Comparison of ENCODE assay signal across 8 cellular contexts in genomic region chr10:86520871-86521619, GRCh38. TPM values are rescaled to one million over a fixed set of nuclear protein-coding genes. Genes with fewer than 3 reads are reported as not detected.
DNase-seq lines count a peak whose midpoint lies in the region; ATAC-seq and TF ChIP-seq lines count a peak whose summit lies in the region.

No MANE protein-coding gene starts in this region.

- H3K27me3 Mint-ChIP-seq in activated T-helper 1 cell treated with anti-CD3 and anti-CD28 coated beads, Interleukin-12 subunit alpha, Interleukin-12 subunit beta, Interleukin-2, Interleukin-4 antibody, amounts not matched to agents 30 ng/mL and 10 ng/mL and 1 ng/mL, durations not matched to agents 14 hours and 24 hours and 36 hours (ENCODE audit: insufficient read depth): no peaks in the 10 kb centered on the region
- no peaks in the 10 kb centered on the region for H3K27me3 Mint-ChIP-seq in nephron progenitor cell (ENCODE audit: low read depth, poor library complexity)

- intact Hi-C loops in activated T-helper 1 cell treated with anti-CD3 and anti-CD28 coated beads, Interleukin-12 subunit alpha, Interleukin-12 subunit beta, Interleukin-2, Interleukin-4 antibody, amounts not matched to agents 30 ng/mL and 10 ng/mL and 1 ng/mL, durations not matched to agents 14 hours and 24 hours and 36 hours (cut with micrococcal nuclease): loop anchor here (1.0 to 2.0 kb wide), 4 partner anchors 16 to 236 kb away; partner anchors contain the start of gene BMPR1A

- H3K27ac ChIP-seq in upper lobe of left lung: peak overlapping the region; percentile 98 to 99 (median 98)

- peak overlapping the region; percentile 99 for H3K4me3 Mint-ChIP-seq in activated T-helper 1 cell treated with anti-CD3 and anti-CD28 coated beads, Interleukin-12 subunit alpha, Interleukin-12 subunit beta, Interleukin-2, Interleukin-4 antibody, amounts not matched to agents 30 ng/mL and 10 ng/mL and 1 ng/mL, durations not matched to agents 14 hours and 24 hours and 36 hours
- peak overlapping the region; percentile 98 for H3K4me3 Mint-ChIP-seq in nephron progenitor cell

- H3K4me3 ChIP-seq in fibroblast of mammary gland (ENCODE audit: control insufficient read depth, low read depth, low read length): peak overlapping the region; percentile 88
- H3K4me3 ChIP-seq in upper lobe of left lung: peak overlapping the region; percentile 77 to 99 (median 94)

- TF ChIP-seq CTCF in fibroblast of mammary gland (conservative IDR thresholded peaks at IDR 0.05; ENCODE audit: control insufficient read depth, insufficient read depth, low read depth, low read length) (no peak), nephron progenitor cell (IDR thresholded peaks at IDR 0.05) (no peak), upper lobe of left lung (IDR thresholded peaks at IDR 0.05) (no peak)

- WGBS in upper lobe of left lung, 2 donors: 1% methylated on average over 35 to 48 of the region's 64 CpGs

- no peaks in the 10 kb centered on the region for H3K27me3 ChIP-seq in upper lobe of left lung

- peak; percentile 29 for ATAC-seq in HG02759 (IDR thresholded peaks at IDR 0.05; ENCODE audit: unreplicated experiment)
- ATAC-seq in upper lobe of left lung (ENCODE audit: low FRiP score in 2 of 2): peak; percentile 61 to 82

- peaks cover 0 to 18% (median 1%) of the 10 kb centered on the region in 4 donors for H3K36me3 ChIP-seq in upper lobe of left lung

- peaks cover 77% of the 10 kb centered on the region for H3K4me1 Mint-ChIP-seq in activated T-helper 1 cell treated with anti-CD3 and anti-CD28 coated beads, Interleukin-12 subunit alpha, Interleukin-12 subunit beta, Interleukin-2, Interleukin-4 antibody, amounts not matched to agents 30 ng/mL and 10 ng/mL and 1 ng/mL, durations not matched to agents 14 hours and 24 hours and 36 hours (ENCODE audit: low read depth)
- H3K4me1 Mint-ChIP-seq in nephron progenitor cell: peaks cover 55% of the 10 kb centered on the region

- DNase-seq in NOMO-1 treated with DMSO at 0.1 percent for 48 hours (lab: John Stamatoyannopoulos, UW; ENCODE audit: unreplicated experiment): peak; percentile 11
- no peak for DNase-seq in NOMO-1 treated with dmso at 0.1 percent for 144 hours (lab: John Stamatoyannopoulos, UW; ENCODE audit: unreplicated experiment)
- DNase-seq in NCI-H69 (lab: John Stamatoyannopoulos, UW): peak; percentile 62
- DNase-seq in activated T-helper 1 cell treated with anti-CD3 and anti-CD28 coated beads, Interleukin-12 subunit alpha, Interleukin-12 subunit beta, Interleukin-2, Interleukin-4 antibody, amounts not matched to agents 30 ng/mL and 10 ng/mL and 1 ng/mL, durations not matched to agents 14 hours and 24 hours and 36 hours (ENCODE audit: low spot score): peak; percentile 50
- peak; percentile 54 for DNase-seq in fibroblast of mammary gland (ENCODE audit: low read depth)
- DNase-seq in nephron progenitor cell: peak; percentile 55
- peak; percentile 75 to 84 for DNase-seq in upper lobe of left lung

- H3K36me3 Mint-ChIP-seq in activated T-helper 1 cell treated with anti-CD3 and anti-CD28 coated beads, Interleukin-12 subunit alpha, Interleukin-12 subunit beta, Interleukin-2, Interleukin-4 antibody, amounts not matched to agents 30 ng/mL and 10 ng/mL and 1 ng/mL, durations not matched to agents 14 hours and 24 hours and 36 hours (ENCODE audit: low read depth): peaks cover 31% of the 10 kb centered on the region
- H3K36me3 Mint-ChIP-seq in nephron progenitor cell (ENCODE audit: low read depth): peaks cover 36% of the 10 kb centered on the region

- H3K9me3 ChIP-seq in upper lobe of left lung: no peaks in the 10 kb centered on the region

- H3K9me3 Mint-ChIP-seq in activated T-helper 1 cell treated with anti-CD3 and anti-CD28 coated beads, Interleukin-12 subunit alpha, Interleukin-12 subunit beta, Interleukin-2, Interleukin-4 antibody, amounts not matched to agents 30 ng/mL and 10 ng/mL and 1 ng/mL, durations not matched to agents 14 hours and 24 hours and 36 hours: no peaks in the 10 kb centered on the region
- H3K9me3 Mint-ChIP-seq in nephron progenitor cell: no peaks in the 10 kb centered on the region

- TF ChIP-seq EP300 in upper lobe of left lung (IDR thresholded peaks at IDR 0.05): no peak

- H3K27ac Mint-ChIP-seq in activated T-helper 1 cell treated with anti-CD3 and anti-CD28 coated beads, Interleukin-12 subunit alpha, Interleukin-12 subunit beta, Interleukin-2, Interleukin-4 antibody, amounts not matched to agents 30 ng/mL and 10 ng/mL and 1 ng/mL, durations not matched to agents 14 hours and 24 hours and 36 hours: peak overlapping the region; percentile 88
- peak overlapping the region; percentile 97 for H3K27ac Mint-ChIP-seq in nephron progenitor cell

- peaks cover 43 to 58% (median 49%) of the 10 kb centered on the region in 4 donors for H3K4me1 ChIP-seq in upper lobe of left lung

- no peak for TF ChIP-seq POLR2A in upper lobe of left lung (IDR thresholded peaks at IDR 0.05)

RNA-seq across cellular contexts. Expression of gene WAPL, which starts 0.5 kb away (rescaled TPM):
- 49.7 and 50.2 TPM in 2 replicates for total RNA-seq in activated T-helper 1 cell treated with anti-CD3 and anti-CD28 coated beads, Interleukin-12 subunit alpha, Interleukin-12 subunit beta, Interleukin-2, Interleukin-4 antibody, amounts not matched to agents 30 ng/mL and 10 ng/mL and 1 ng/mL, durations not matched to agents 14 hours and 24 hours and 36 hours
- 10 to 100 TPM; 24.5 to 55.2 (median 38.1) TPM for total RNA-seq in upper lobe of left lung
